ENCODE assay signal across 2 cellular contexts in the genomic region with DNA sequence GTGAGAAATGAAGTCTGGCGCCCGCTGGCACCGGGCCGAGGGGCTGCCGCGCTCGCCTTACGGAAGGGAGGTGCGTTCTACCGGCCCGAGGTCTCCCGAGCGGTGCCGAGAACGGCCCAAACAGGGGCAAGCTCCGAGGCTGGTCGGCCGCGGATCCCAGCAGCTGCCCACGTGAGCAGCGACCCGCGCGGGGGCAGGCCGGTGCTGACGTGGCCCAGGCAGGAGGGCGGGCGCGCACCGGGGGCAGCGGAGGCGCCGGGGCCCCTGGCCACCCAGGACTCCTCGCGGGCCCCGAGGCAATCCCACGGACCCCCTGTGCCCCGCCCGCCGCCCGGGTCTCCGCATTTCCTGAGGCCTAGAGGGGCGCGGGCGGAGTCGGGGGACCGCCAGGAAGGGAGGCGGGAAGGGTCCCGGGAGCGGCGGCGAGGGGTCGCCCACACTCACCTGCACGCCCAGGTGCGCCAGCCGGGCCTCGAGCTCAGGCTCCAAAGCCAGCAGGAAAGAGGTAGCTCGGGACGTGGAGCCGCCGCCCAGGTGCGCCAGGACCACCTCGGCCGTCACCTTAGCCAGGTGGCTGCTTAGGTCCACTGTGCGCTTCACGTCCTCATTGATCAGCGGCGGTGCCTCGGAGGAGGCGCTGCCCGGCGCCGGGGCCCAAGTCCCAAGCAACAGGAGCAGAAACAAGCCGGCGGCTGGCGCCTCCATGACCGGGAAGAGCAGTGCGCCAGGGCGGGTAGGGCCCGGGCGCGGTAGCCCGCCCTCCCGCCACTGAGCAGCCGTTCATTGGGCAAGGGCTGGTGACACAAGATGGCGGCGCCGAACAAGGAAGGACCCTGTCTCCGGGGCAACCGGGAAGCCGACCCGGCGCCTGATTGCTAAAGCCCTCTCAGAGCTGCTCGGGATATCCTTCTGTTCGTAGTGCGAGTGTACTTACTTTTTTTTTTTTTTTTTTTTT.
TF ChIP-seq lines count a peak whose summit lies in the region.

TSS of gene RPN1 (minus strand) at position 723 of the 955 bp plus-strand sequence. CDS start at position 705, 18 bp downstream.

TF ChIP-seq in IMR-90, 13 proteins besides CTCF, POLR2A, EP300 and RAD21:
- TF ChIP-seq FOS (IDR thresholded peaks at IDR 0.05; ENCODE audit: low read depth, low read length) = no peak
- TF ChIP-seq RCOR1 (IDR thresholded peaks at IDR 0.05; ENCODE audit: insufficient replicate concordance, low read length) = no peak
- TF ChIP-seq, protein P1, sequence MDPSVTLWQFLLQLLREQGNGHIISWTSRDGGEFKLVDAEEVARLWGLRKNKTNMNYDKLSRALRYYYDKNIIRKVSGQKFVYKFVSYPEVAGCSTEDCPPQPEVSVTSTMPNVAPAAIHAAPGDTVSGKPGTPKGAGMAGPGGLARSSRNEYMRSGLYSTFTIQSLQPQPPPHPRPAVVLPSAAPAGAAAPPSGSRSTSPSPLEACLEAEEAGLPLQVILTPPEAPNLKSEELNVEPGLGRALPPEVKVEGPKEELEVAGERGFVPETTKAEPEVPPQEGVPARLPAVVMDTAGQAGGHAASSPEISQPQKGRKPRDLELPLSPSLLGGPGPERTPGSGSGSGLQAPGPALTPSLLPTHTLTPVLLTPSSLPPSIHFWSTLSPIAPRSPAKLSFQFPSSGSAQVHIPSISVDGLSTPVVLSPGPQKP (IDR thresholded peaks at IDR 0.05; ENCODE audit: borderline replicate concordance, low read depth, low read length) = no peak
- peak; percentile 73; the same call in 1 of the 2 replicates for TF ChIP-seq CHD1 (IDR thresholded peaks at IDR 0.05; ENCODE audit: low read depth, low read length)
- TF ChIP-seq BHLHE40 (IDR thresholded peaks at IDR 0.05; ENCODE audit: low read depth, low read length) = peak; percentile 46
- TF ChIP-seq NFE2L2 (IDR thresholded peaks at IDR 0.05; ENCODE audit: low read depth, low read length) = no peak
- TF ChIP-seq RFX5 (IDR thresholded peaks at IDR 0.05; ENCODE audit: low read depth, low read length) = no peak
- TF ChIP-seq MXI1 (IDR thresholded peaks at IDR 0.05; ENCODE audit: borderline replicate concordance, low read depth, low read length) = peak; percentile 78; the same call in 1 of the 2 replicates
- peak; percentile 77; the same call in 1 of the 2 replicates for TF ChIP-seq MAZ (IDR thresholded peaks at IDR 0.05; ENCODE audit: borderline replicate concordance, low read depth, low read length)
- no peak for TF ChIP-seq MAFK (IDR thresholded peaks at IDR 0.05; ENCODE audit: low read depth, low read length)
- TF ChIP-seq CEBPB (IDR thresholded peaks at IDR 0.05; ENCODE audit: low read depth, low read length) = peak; percentile 83
- TF ChIP-seq, protein P2, sequence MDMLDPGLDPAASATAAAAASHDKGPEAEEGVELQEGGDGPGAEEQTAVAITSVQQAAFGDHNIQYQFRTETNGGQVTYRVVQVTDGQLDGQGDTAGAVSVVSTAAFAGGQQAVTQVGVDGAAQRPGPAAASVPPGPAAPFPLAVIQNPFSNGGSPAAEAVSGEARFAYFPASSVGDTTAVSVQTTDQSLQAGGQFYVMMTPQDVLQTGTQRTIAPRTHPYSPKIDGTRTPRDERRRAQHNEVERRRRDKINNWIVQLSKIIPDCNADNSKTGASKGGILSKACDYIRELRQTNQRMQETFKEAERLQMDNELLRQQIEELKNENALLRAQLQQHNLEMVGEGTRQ (IDR thresholded peaks at IDR 0.05; ENCODE audit: low read depth, low read length) = peak; percentile 87
- TF ChIP-seq SMC3 (IDR thresholded peaks at IDR 0.05; ENCODE audit: low read depth, low read length) = no peak

TF ChIP-seq in endothelial cell of umbilical vein, 7 proteins besides CTCF, POLR2A, EP300 and RAD21:
- peak; percentile 72 for TF ChIP-seq POLR2AphosphoS5 (IDR thresholded peaks at IDR 0.05; ENCODE audit: insufficient read depth, low read depth, low read length)
- TF ChIP-seq EZH2 (IDR thresholded peaks at IDR 0.05; ENCODE audit: borderline replicate concordance, low read depth, low read length, severe bottlenecking) = no peak
- no peak for TF ChIP-seq FOS (IDR thresholded peaks at IDR 0.05; ENCODE audit: borderline replicate concordance, insufficient read depth, low read length)
